Comparison of ENCODE assay signal across 11 cellular contexts in the genomic region with DNA sequence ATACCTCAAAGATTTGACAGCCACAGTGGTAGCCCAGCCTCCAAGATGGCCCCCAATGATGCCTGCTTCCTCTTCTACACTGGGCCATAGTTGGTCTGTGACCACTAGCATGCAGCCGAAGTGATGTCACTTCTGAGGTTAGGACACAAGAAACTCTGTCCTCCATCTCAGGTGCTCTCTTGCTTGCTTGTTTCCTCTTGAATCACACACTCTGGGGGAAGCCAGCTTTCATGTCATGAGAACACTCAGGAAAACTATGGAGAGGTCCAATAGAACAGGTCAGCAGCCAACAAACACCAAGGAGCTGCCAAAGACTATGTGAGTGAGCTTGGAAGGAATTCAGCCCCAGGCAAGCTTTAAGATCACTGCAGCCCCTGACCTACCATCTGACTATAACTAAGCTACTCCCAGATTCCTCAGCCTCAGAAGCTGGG. TPM values are rescaled to one million over a fixed set of nuclear protein-coding genes. Genes with fewer than 3 reads are reported as not detected.
DNase-seq lines count a peak whose midpoint lies in the region; ATAC-seq, FAIRE-seq and TF ChIP-seq lines count a peak whose summit lies in the region.
"Had no signal": no experiment of that assay in that cellular context is flagged by ENCODE, and none has a peak within 500 bp of the region (broad histone marks: within the 10 kb centered on the region; RNA-seq: fewer than 3 reads in every experiment).

No MANE protein-coding gene starts in this region.

- WGBS in GM12878 (ENCODE audit: insufficient coverage, insufficient replicate concordance, low lambda C conversion rate, missing lambda C conversion rate) = 94% methylated on average over 1 of the region's 1 CpG

- SMC1A ChIA-PET in GM12878 (lab: Charles Lee; ENCODE audit: uncharacterized antibody, unreplicated experiment) = interaction anchor here (0.6 to 1.7 kb wide), 10 partner anchors 10 to 241 kb away, joined by 3 to 6 read pairs (median 3); no protein-coding TSS in a partner anchor

- no peak overlapping the region for H3K4me3 ChIP-seq in A673 (ENCODE audit: low read depth, low read length, poor library complexity, severe bottlenecking)
- no peak overlapping the region for H3K4me3 ChIP-seq in GM12878

- H4K20me1 ChIP-seq in GM12878 (ENCODE audit: control insufficient read depth, insufficient read depth) = no peaks in the 10 kb centered on the region

- TF ChIP-seq CTCF in A673 (conservative IDR thresholded peaks at IDR 0.05; ENCODE audit: low read depth, low read length) (no peak), GM12878 (IDR thresholded peaks at IDR 0.05 in 2 of 3, conservative IDR thresholded peaks at IDR 0.05 in 1 of 3; ENCODE audit: control insufficient read depth in 2 of 3, extremely low read depth in 1 of 3, insufficient read depth in 1 of 3, low read depth in 3 of 3, low read length in 3 of 3) (no peak)

- no peak for FAIRE-seq in GM12878 (lab: Jason Lieb, UNC)
- FAIRE-seq: D721Med had no signal

- H3K27ac ChIP-seq in A673 (ENCODE audit: low read depth, low read length, poor library complexity, severe bottlenecking) (peak overlapping the region; percentile 43), GM12878 (ENCODE audit: control insufficient read depth, insufficient read depth) (no peak overlapping the region)

- ATAC-seq in GM12878 = peak; percentile 8; the same call in 1 of the 3 replicates

- in situ Hi-C loops in GM12878 (cut with MboI) = no loop called here

- BruUV-seq in A673 (replicated peaks; lab: Mats Ljungman, UMichigan) (no TSS peak), GM12878 (replicated peaks; lab: Mats Ljungman, UMichigan) (no TSS peak)

- no peaks in the 10 kb centered on the region for H3K36me3 ChIP-seq in A673 (ENCODE audit: insufficient read depth, low read length, poor library complexity, severe bottlenecking)
- no peaks in the 10 kb centered on the region for H3K36me3 ChIP-seq in GM12878 (ENCODE audit: control insufficient read depth in 2 of 2, insufficient read depth in 2 of 2, low read length in 1 of 2)

- intact Hi-C loops in A673 (cut with micrococcal nuclease; ENCODE audit: unreplicated experiment) (no loop called here), GM12878 (cut with micrococcal nuclease; ENCODE audit: unreplicated experiment) (loop anchor here (5.0 kb wide), 3 partner anchors 68 to 137 kb away; a partner anchor contains a TSS)

- no peaks in the 10 kb centered on the region for H3K9me3 ChIP-seq in A673 (ENCODE audit: low read depth, low read length, poor library complexity, severe bottlenecking)
- H3K9me3 ChIP-seq in GM12878 (replicated peaks; ENCODE audit: control insufficient read depth, insufficient read depth, low read length) = no peaks in the 10 kb centered on the region

- no peak for TF ChIP-seq EP300 in GM12878 (IDR thresholded peaks at IDR 0.05; ENCODE audit: borderline replicate concordance in 1 of 2, control insufficient read depth in 1 of 2, low read depth in 2 of 2, low read length in 2 of 2)

- RAD21 ChIA-PET in GM12878 (lab: Charles Lee; ENCODE audit: unreplicated experiment) = interaction anchor here (0.9 to 1.0 kb wide), 2 partner anchors 67 to 85 kb away, joined by 3 read pairs; no protein-coding TSS in a partner anchor

- H3K4me1 ChIP-seq in A673 (ENCODE audit: insufficient read depth, low read length, poor library complexity, severe bottlenecking) (peaks cover 6% of the 10 kb centered on the region), GM12878 (ENCODE audit: control insufficient read depth, insufficient read depth, low read length) (no peaks in the 10 kb centered on the region; the same call in 1 of the 2 replicates)

- H3K4me2 ChIP-seq in GM12878 (ENCODE audit: control insufficient read depth, insufficient read depth) = no peak overlapping the region

- TF ChIP-seq RAD21 in GM12878 (IDR thresholded peaks at IDR 0.05; ENCODE audit: insufficient read depth, low read depth, low read length) = no peak

- H3K79me2 ChIP-seq in GM12878 (ENCODE audit: control insufficient read depth, insufficient read depth, low read length) = peaks cover 30% of the 10 kb centered on the region

- DNase-seq in A673 (ENCODE audit: low spot score) (no peak), H4 (ENCODE audit: low spot score) (peak; percentile 42), GM12878 (ENCODE audit: low read depth, low spot score) (no peak), medulla oblongata (ENCODE audit: extremely low spot score) (peak; percentile 64), NCI-H146 treated with DMSO at 0.1 percent for 48 hours (lab: John Stamatoyannopoulos, UW; ENCODE audit: unreplicated experiment) (no peak), NK-92 (lab: John Stamatoyannopoulos, UW; ENCODE audit: unreplicated experiment) (no peak), NCI-H345 (lab: John Stamatoyannopoulos, UW) (no peak), DMS153 (lab: John Stamatoyannopoulos, UW) (no peak)
- DNase-seq: NCI-H2081; stimulated activated CD4-positive, alpha-beta T cell treated with anti-CD3 and anti-CD28 coated beads, Interleukin-4, amount 100 ng/mL, for 24 hours had no signal

- CTCF ChIA-PET in A673 (lab: Charles Lee) (no interaction called here), GM12878 (lab: Yijun Ruan, JAX) (interaction anchor here (1.0 to 1.6 kb wide), 3 partner anchors 11 to 136 kb away, joined by 3 to 4 read pairs (median 3); a partner anchor contains a TSS)

- no peak overlapping the region for H2AFZ ChIP-seq in GM12878 (ENCODE audit: control insufficient read depth, low read depth, low read length)

- H3K9ac ChIP-seq in GM12878 (ENCODE audit: control insufficient read depth, insufficient read depth, low read length) = no peak overlapping the region

- TF ChIP-seq POLR2A in GM12878 (IDR thresholded peaks at IDR 0.05; ENCODE audit: low read depth, low read length) = no peak

- POLR2A ChIA-PET in A673 (lab: Charles Lee; ENCODE audit: low non-redundant PET) (no interaction called here), GM12878 (lab: Charles Lee) (interaction anchor here (0.9 to 1.6 kb wide), 2 partner anchors 11 to 27 kb away, joined by 3 to 4 read pairs; no protein-coding TSS in a partner anchor)

- H3K27me3 ChIP-seq in A673 (replicated peaks; ENCODE audit: insufficient read depth, low read depth, low read length, poor library complexity) = no peaks in the 10 kb centered on the region
- no peaks in the 10 kb centered on the region for H3K27me3 ChIP-seq in GM12878 (replicated peaks in 1 of 2; ENCODE audit: control insufficient read depth in 2 of 2, insufficient read depth in 2 of 2, low read length in 1 of 2)

TF ChIP-seq in GM12878, 131 proteins besides CTCF, POLR2A, EP300 and RAD21 (continues in another document):
- TF ChIP-seq CREM (IDR thresholded peaks at IDR 0.05; ENCODE audit: low read depth) (no peak), TAF1 (IDR thresholded peaks at IDR 0.05; ENCODE audit: borderline replicate concordance, low read depth, low read length) (no peak), HDAC2 (IDR thresholded peaks at IDR 0.05) (no peak)
- TF ChIP-seq, protein P1, sequence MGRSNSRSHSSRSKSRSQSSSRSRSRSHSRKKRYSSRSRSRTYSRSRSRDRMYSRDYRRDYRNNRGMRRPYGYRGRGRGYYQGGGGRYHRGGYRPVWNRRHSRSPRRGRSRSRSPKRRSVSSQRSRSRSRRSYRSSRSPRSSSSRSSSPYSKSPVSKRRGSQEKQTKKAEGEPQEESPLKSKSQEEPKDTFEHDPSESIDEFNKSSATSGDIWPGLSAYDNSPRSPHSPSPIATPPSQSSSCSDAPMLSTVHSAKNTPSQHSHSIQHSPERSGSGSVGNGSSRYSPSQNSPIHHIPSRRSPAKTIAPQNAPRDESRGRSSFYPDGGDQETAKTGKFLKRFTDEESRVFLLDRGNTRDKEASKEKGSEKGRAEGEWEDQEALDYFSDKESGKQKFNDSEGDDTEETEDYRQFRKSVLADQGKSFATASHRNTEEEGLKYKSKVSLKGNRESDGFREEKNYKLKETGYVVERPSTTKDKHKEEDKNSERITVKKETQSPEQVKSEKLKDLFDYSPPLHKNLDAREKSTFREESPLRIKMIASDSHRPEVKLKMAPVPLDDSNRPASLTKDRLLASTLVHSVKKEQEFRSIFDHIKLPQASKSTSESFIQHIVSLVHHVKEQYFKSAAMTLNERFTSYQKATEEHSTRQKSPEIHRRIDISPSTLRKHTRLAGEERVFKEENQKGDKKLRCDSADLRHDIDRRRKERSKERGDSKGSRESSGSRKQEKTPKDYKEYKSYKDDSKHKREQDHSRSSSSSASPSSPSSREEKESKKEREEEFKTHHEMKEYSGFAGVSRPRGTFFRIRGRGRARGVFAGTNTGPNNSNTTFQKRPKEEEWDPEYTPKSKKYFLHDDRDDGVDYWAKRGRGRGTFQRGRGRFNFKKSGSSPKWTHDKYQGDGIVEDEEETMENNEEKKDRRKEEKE (IDR thresholded peaks at IDR 0.05) = no peak

RNA-seq across cellular contexts. Expression of a gene that starts 3.3 kb away (rescaled TPM):
- total RNA-seq in A673 (2021) (34.2 and 40.1 TPM in 2 replicates), GM12878 (2014; rRNA removed) (17.3 and 17.7 TPM in 2 replicates), GM12878 (2014; rRNA removed; fragmentation: Illumina TruSeq; extraction: Trizol) (18.5 and 19.2 TPM in 2 replicates), GM12878 (2021) (16.4 and 18.9 TPM in 2 replicates)
- total RNA-seq in H4 (2014; rRNA removed; shearing (Covaris generic)) = 16.7 and 18.2 TPM in 2 replicates
- 102 and 104 TPM in 2 replicates for total RNA-seq in GM12878 (2013; cell fraction: nucleolus; rRNA removed)
- 13.1 TPM for polyA plus RNA-seq in GM12878 (2011; ENCODE audit: low read depth)
- polyA plus RNA-seq in GM12878 (2011; rRNA removed) (8.1 and 9.9 TPM in 2 replicates), GM12878 (2014; fragmentation: Illumina TruSeq; extraction: Trizol) (12.0 and 13.3 TPM in 2 replicates), GM12878 (2014; fragmentation: Nextera tagmentation; extraction: Ambion mirVana) (1 to 10 TPM; 2.3 to 3.4 TPM), GM12878 (2014; rRNA removed) (9.4 and 10.1 TPM in 2 replicates), GM12878 (2016; fragmentation: Nextera tagmentation; extraction: Ambion mirVana) (10 to 100 TPM; 14.9 to 15.9 TPM)
- polyA plus RNA-seq in GM12878 (2011; cell fraction: cytosol; rRNA removed) = 4.2 and 4.3 TPM in 2 replicates
- polyA plus RNA-seq in GM12878 (2011; cell fraction: nucleus; rRNA removed) = 11.5 and 11.9 TPM in 2 replicates
- 12.2 and 14.0 TPM in 2 replicates for polyA plus RNA-seq in GM12878 (2012)
- 20.0 and 21.9 TPM in 2 replicates for polyA minus RNA-seq in GM12878 (2011; rRNA and poly(A)+ RNA removed)
- polyA minus RNA-seq in GM12878 (2011; cell fraction: cytosol; rRNA and poly(A)+ RNA removed) = 4.8 and 7.0 TPM in 2 replicates
- 12.8 and 24.0 TPM in 2 replicates for polyA minus RNA-seq in GM12878 (2011; cell fraction: nucleus; rRNA and poly(A)+ RNA removed)

Comparison
In these comparisons a context has a peak if more than half of its experiments do, and no peak if none do; other contexts are left out.
1. DNase-seq: peak in H4 (single experiment) and medulla oblongata (single experiment); none in A673 (single experiment), GM12878 (single experiment), NCI-H146 treated with DMSO at 0.1 percent for 48 hours (single experiment), NK-92 (single experiment), NCI-H345 (single experiment) and DMS153 (single experiment).